Comparison of ENCODE assay signal across 8 cellular contexts in the genomic region with DNA sequence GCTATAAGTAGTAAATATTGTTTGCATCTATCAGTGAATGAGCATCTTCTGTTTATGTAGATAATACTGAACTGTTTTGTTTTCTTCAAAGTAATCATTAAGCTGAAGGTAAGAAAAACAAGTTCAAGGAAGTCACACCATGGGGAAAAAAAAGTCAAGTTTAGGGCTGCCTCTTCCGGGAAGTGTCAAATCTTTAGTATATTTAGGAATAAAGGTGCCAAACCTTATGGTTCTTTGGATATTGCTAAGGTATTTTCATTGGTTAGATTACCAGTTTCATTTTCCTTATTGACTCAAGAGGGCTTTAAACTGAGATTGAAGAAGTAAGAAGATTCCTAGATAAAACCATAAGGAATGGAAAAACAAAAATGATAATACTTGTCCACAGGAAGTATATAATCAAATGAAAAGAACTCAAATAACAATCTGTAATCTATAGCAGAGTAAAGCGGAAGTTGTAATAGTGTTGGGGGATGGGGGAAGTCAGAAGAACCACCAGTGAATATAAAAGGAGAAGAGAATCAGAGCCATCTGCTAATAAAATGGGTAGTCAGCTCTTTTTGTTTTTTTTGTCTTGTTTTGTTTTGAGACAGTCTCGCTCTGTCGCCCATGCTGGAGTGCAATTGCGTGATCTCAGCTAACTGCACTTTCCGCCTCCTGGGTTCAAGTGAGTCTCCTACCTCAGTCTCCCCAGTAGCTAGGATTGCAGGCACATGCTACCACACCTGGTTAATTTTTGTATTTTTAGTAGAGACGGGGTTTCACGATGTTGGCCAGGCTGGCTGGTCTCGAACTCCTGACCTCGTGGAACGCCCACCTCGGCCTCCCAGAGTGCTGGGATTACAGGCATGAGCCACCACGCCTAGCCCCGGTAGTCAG. TPM values are rescaled to one million over a fixed set of nuclear protein-coding genes. Genes with fewer than 3 reads are reported as not detected.
DNase-seq lines count a peak whose midpoint lies in the region; ATAC-seq lines count a peak whose summit lies in the region.

No MANE protein-coding gene starts in this region.

- peak overlapping the region; percentile 88 for H3K4me3 ChIP-seq in BLaER1
- peak overlapping the region; percentile 80 for H3K4me3 ChIP-seq in Jurkat, Clone E6-1 (ENCODE audit: low read length)
- peak overlapping the region; percentile 75 for H3K4me3 ChIP-seq in mononuclear cell (ENCODE audit: low read length)

- no peaks in the 10 kb centered on the region for H3K9me3 Mint-ChIP-seq in activated naive CD4-positive, alpha-beta T cell treated with anti-CD3 and anti-CD28 coated beads, Interleukin-2, amount 10 ng/mL, durations not matched to agents 7 days and 5 days

- H3K27ac ChIP-seq in BLaER1, result peak overlapping the region; percentile 92

- DNase-seq in Jurkat, Clone E6-1 (ENCODE audit: low read depth, low spot score), result no peak
- DNase-seq in activated naive CD4-positive, alpha-beta T cell treated with anti-CD3 and anti-CD28 coated beads, Interleukin-2, amount 10 ng/mL, durations not matched to agents 7 days and 5 days, result peak; percentile 56
- no peak for DNase-seq in COR-L47 (lab: John Stamatoyannopoulos, UW)
- DNase-seq in RKO (ENCODE audit: low spot score), result no peak
- no peak for DNase-seq in glomerular visceral epithelial cell (ENCODE audit: extremely low spot score)

- H3K4me1 ChIP-seq in BLaER1 (peaks cover 44% of the 10 kb centered on the region), mononuclear cell (ENCODE audit: insufficient read depth, low read length) (peaks cover 50% of the 10 kb centered on the region)

- no peak overlapping the region for H3K27ac Mint-ChIP-seq in activated naive CD4-positive, alpha-beta T cell treated with anti-CD3 and anti-CD28 coated beads, Interleukin-2, amount 10 ng/mL, durations not matched to agents 7 days and 5 days

- peak overlapping the region; percentile 91 for H3K4me2 ChIP-seq in BLaER1

- H3K27me3 ChIP-seq in BLaER1 (no peaks in the 10 kb centered on the region), mononuclear cell (ENCODE audit: insufficient read depth, low read length) (no peaks in the 10 kb centered on the region)

- no peak for ATAC-seq in HG03135 (IDR thresholded peaks at IDR 0.05; ENCODE audit: unreplicated experiment)

- peaks cover 27% of the 10 kb centered on the region for H3K36me3 ChIP-seq in BLaER1

- peaks cover 51% of the 10 kb centered on the region for H3K36me3 Mint-ChIP-seq in activated naive CD4-positive, alpha-beta T cell treated with anti-CD3 and anti-CD28 coated beads, Interleukin-2, amount 10 ng/mL, durations not matched to agents 7 days and 5 days

- CTCF ChIA-PET in activated naive CD4-positive, alpha-beta T cell treated with anti-CD3 and anti-CD28 coated beads, Interleukin-2, amount 10 ng/mL, durations not matched to agents 7 days and 5 days (lab: Charles Lee), result interaction anchor here (1.1 to 2.0 kb wide), 3 partner anchors 12 to 16 kb away, joined by 4 to 11 read pairs (median 4); no protein-coding TSS in a partner anchor

- no peaks in the 10 kb centered on the region for H3K9me3 ChIP-seq in BLaER1
- no peaks in the 10 kb centered on the region for H3K9me3 ChIP-seq in mononuclear cell (ENCODE audit: low read depth, low read length)

- no peaks in the 10 kb centered on the region for H3K27me3 Mint-ChIP-seq in activated naive CD4-positive, alpha-beta T cell treated with anti-CD3 and anti-CD28 coated beads, Interleukin-2, amount 10 ng/mL, durations not matched to agents 7 days and 5 days

- H3K9ac ChIP-seq in BLaER1, result peak overlapping the region; percentile 93

- peaks cover 41% of the 10 kb centered on the region for H3K4me1 Mint-ChIP-seq in activated naive CD4-positive, alpha-beta T cell treated with anti-CD3 and anti-CD28 coated beads, Interleukin-2, amount 10 ng/mL, durations not matched to agents 7 days and 5 days

- peaks cover 20% of the 10 kb centered on the region for H4K20me1 ChIP-seq in BLaER1

- no peak overlapping the region for H3K4me3 Mint-ChIP-seq in activated naive CD4-positive, alpha-beta T cell treated with anti-CD3 and anti-CD28 coated beads, Interleukin-2, amount 10 ng/mL, durations not matched to agents 7 days and 5 days

RNA-seq across cellular contexts. Expression of gene ATM, which starts 2.3 kb away (rescaled TPM):
- polyA plus RNA-seq in Jurkat, Clone E6-1 (2012; ENCODE audit: insufficient read depth, insufficient read length), result 25.3 TPM
- total RNA-seq in mononuclear cell, result 435 TPM

RNA-seq across cellular contexts. Expression of gene NPAT, which starts 2.7 kb away (rescaled TPM):
- 12.0 TPM for polyA plus RNA-seq in Jurkat, Clone E6-1 (2012; ENCODE audit: insufficient read depth, insufficient read length)
- total RNA-seq in mononuclear cell, result 46.0 TPM
